In genomic region chr16:26772503-26772902, GRCh38 we compare ENCODE assay signal across 27 cellular contexts.
DNase-seq lines count a peak whose midpoint lies in the region; ATAC-seq and TF ChIP-seq lines count a peak whose summit lies in the region.
"Had no signal": no experiment of that assay in that cellular context is flagged by ENCODE, and none has a peak within 500 bp of the region (broad histone marks: within the 10 kb centered on the region; RNA-seq: fewer than 3 reads in every experiment).

No MANE protein-coding gene starts in this region.

- no peaks in the 10 kb centered on the region for H3K79me2 ChIP-seq in GM23248 (ENCODE audit: insufficient read depth)

- no peaks in the 10 kb centered on the region for H3F3A ChIP-seq in GM23248 (ENCODE audit: insufficient read depth)

- H3K9me3 ChIP-seq in GM23248 (ENCODE audit: low read depth) (no peaks in the 10 kb centered on the region), Peyer's patch (no peaks in the 10 kb centered on the region)
- H3K9me3 ChIP-seq: BE2C, body of pancreas, gastroesophageal sphincter had no signal

- WGBS in GM23248 (ENCODE audit: low coverage in 1 of 2, low lambda C conversion rate in 2 of 2, missing lambda C conversion rate in 2 of 2), 2 experiments = 0 to 2% methylated on average over 2 of the region's 2 CpGs

- H3K27me3 ChIP-seq in GM23248 (replicated peaks; ENCODE audit: insufficient read depth) (no peaks in the 10 kb centered on the region), Peyer's patch (no peaks in the 10 kb centered on the region)
- H3K27me3 ChIP-seq: BE2C, body of pancreas had no signal

- H3K27me3 Mint-ChIP-seq in activated CD8-positive, alpha-beta memory T cell treated with anti-CD3 and anti-CD28 coated beads, Interleukin-2, amount 10 ng/mL, durations not matched to agents 7 days and 5 days = peaks cover 3% of the 10 kb centered on the region

- H3K9ac ChIP-seq in GM23248 = no peak overlapping the region

- H3K4me2 ChIP-seq in GM23248 (ENCODE audit: unreplicated experiment) = no peak overlapping the region

- no peaks in the 10 kb centered on the region for H3K9me2 ChIP-seq in GM23248 (ENCODE audit: insufficient read depth)

- H3K4me1 ChIP-seq in GM23248 (ENCODE audit: insufficient read depth) = no peaks in the 10 kb centered on the region
- no peaks in the 10 kb centered on the region for H3K4me1 ChIP-seq in Peyer's patch
- H3K4me1 ChIP-seq: BE2C, body of pancreas, gastroesophageal sphincter had no signal

- H2AFZ ChIP-seq in GM23248 = no peak overlapping the region

- H3K27ac ChIP-seq in GM23248 = no peak overlapping the region
- H3K27ac ChIP-seq in Peyer's patch = no peak overlapping the region
- H3K27ac ChIP-seq: body of pancreas, gastroesophageal sphincter, HL-60 had no signal

- CTCF ChIA-PET in activated CD8-positive, alpha-beta memory T cell treated with anti-CD3 and anti-CD28 coated beads, Interleukin-2, amount 10 ng/mL, durations not matched to agents 7 days and 5 days (lab: Charles Lee) = no interaction called here

- H3K4me3 ChIP-seq in GM23248 (no peak overlapping the region), fibroblast of villous mesenchyme (ENCODE audit: low read depth, low read length) (no peak overlapping the region), Peyer's patch (no peak overlapping the region)
- H3K4me3 ChIP-seq: body of pancreas, gastroesophageal sphincter had no signal

- no peaks in the 10 kb centered on the region for H3K9me3 Mint-ChIP-seq in activated CD8-positive, alpha-beta memory T cell treated with anti-CD3 and anti-CD28 coated beads, Interleukin-2, amount 10 ng/mL, durations not matched to agents 7 days and 5 days (ENCODE audit: low read depth)
- H3K9me3 Mint-ChIP-seq: neural crest cell, type B pancreatic cell had no signal

- H3K36me3 ChIP-seq in GM23248 (ENCODE audit: low read depth) = no peaks in the 10 kb centered on the region
- no peaks in the 10 kb centered on the region for H3K36me3 ChIP-seq in Peyer's patch
- H3K36me3 ChIP-seq: BE2C, gastroesophageal sphincter had no signal

- no peak overlapping the region for H3K4me3 Mint-ChIP-seq in activated CD8-positive, alpha-beta memory T cell treated with anti-CD3 and anti-CD28 coated beads, Interleukin-2, amount 10 ng/mL, durations not matched to agents 7 days and 5 days
- H3K4me3 Mint-ChIP-seq: activated naive CD8-positive, alpha-beta T cell treated with anti-CD3 and anti-CD28 coated beads, Interleukin-2, amount 50 U/mL, for 24 hours; neural crest cell; type B pancreatic cell had no signal

- no peak overlapping the region for H3K27ac Mint-ChIP-seq in activated CD8-positive, alpha-beta memory T cell treated with anti-CD3 and anti-CD28 coated beads, Interleukin-2, amount 10 ng/mL, durations not matched to agents 7 days and 5 days
- H3K27ac Mint-ChIP-seq: activated naive CD8-positive, alpha-beta T cell treated with anti-CD3 and anti-CD28 coated beads, Interleukin-2, amount 50 U/mL, for 24 hours; type B pancreatic cell had no signal

- DNase-seq in activated CD8-positive, alpha-beta memory T cell treated with anti-CD3 and anti-CD28 coated beads, Interleukin-2, amount 10 ng/mL, durations not matched to agents 7 days and 5 days = no peak
- no peak for DNase-seq in activated CD8-positive, alpha-beta memory T cell treated with anti-CD3 and anti-CD28 coated beads for 24 hours
- DNase-seq in GM23248 (peak; percentile 1), NCI-H69 (lab: John Stamatoyannopoulos, UW) (peak; percentile 52), fibroblast of villous mesenchyme (ENCODE audit: low read depth) (peak; percentile 17), Peyer's patch (no peak), NCI-H774 (lab: John Stamatoyannopoulos, UW) (no peak), NCI-H2227 treated with DMSO at 0.1 percent for 48 hours (lab: John Stamatoyannopoulos, UW) (no peak)
- DNase-seq: activated effector memory CD4-positive, alpha-beta T cell treated with anti-CD3 and anti-CD28 coated beads, Interleukin-2, amount 50 U/mL, for 16 hours; activated naive CD8-positive, alpha-beta T cell treated with anti-CD3 and anti-CD28 coated beads, Interleukin-2, amount 50 U/mL, for 24 hours; BE2C; body of pancreas; effector CD8-positive, alpha-beta T cell; NCI-H1436; NCI-H82; OCI-M1; posterior cingulate gyrus; SIG-M5; stimulated activated CD4-positive, alpha-beta T cell treated with anti-CD3 and anti-CD28 coated beads, Interleukin-15, amount 100 ng/mL, for 24 hours had no signal

- TF ChIP-seq CTCF in fibroblast of villous mesenchyme (IDR thresholded peaks at IDR 0.05; ENCODE audit: insufficient read depth, low read depth, low read length) (no peak), Peyer's patch (IDR thresholded peaks at IDR 0.05) (no peak)

- H4K20me1 ChIP-seq in GM23248 (ENCODE audit: insufficient read depth) = no peaks in the 10 kb centered on the region

- TF ChIP-seq POLR2A in Peyer's patch (IDR thresholded peaks at IDR 0.05) = no peak

- H3K36me3 Mint-ChIP-seq in activated CD8-positive, alpha-beta memory T cell treated with anti-CD3 and anti-CD28 coated beads, Interleukin-2, amount 10 ng/mL, durations not matched to agents 7 days and 5 days = no peaks in the 10 kb centered on the region
- H3K36me3 Mint-ChIP-seq: type B pancreatic cell had no signal

- peaks cover 3% of the 10 kb centered on the region for H3K4me1 Mint-ChIP-seq in activated CD8-positive, alpha-beta memory T cell treated with anti-CD3 and anti-CD28 coated beads, Interleukin-2, amount 10 ng/mL, durations not matched to agents 7 days and 5 days
- H3K4me1 Mint-ChIP-seq: neural crest cell had no signal

- peak; percentile 47 for ATAC-seq in activated CD8-positive, alpha-beta memory T cell treated with anti-CD3 and anti-CD28 coated beads, Interleukin-2, amount 10 ng/mL, durations not matched to agents 7 days and 5 days
- ATAC-seq: activated CD4-positive, CD25-positive, alpha-beta regulatory T cell treated with anti-CD3 and anti-CD28 coated beads, Interleukin-2, amount 50 U/mL, for 24 hours; activated naive CD8-positive, alpha-beta T cell treated with anti-CD3 and anti-CD28 coated beads, Interleukin-2, amount 50 U/mL, for 24 hours; body of pancreas; gastroesophageal sphincter; HCT116; HepG2; sciatic nerve had no signal

- in situ Hi-C loops in GM23248 (cut with MboI) = no loop called here

Comparison
In these comparisons a context has a peak if more than half of its experiments do, and no peak if none do; other contexts are left out.
1. DNase-seq: peak in GM23248 (single experiment), NCI-H69 (single experiment) and fibroblast of villous mesenchyme (single experiment); none in activated CD8-positive, alpha-beta memory T cell treated with anti-CD3 and anti-CD28 coated beads, Interleukin-2, amount 10 ng/mL, durations not matched to agents 7 days and 5 days (single experiment), activated CD8-positive, alpha-beta memory T cell treated with anti-CD3 and anti-CD28 coated beads for 24 hours (single experiment), Peyer's patch (0 of 3), NCI-H774 (single experiment) and NCI-H2227 treated with DMSO at 0.1 percent for 48 hours (single experiment).